9 cellular contexts compared by ENCODE assay signal in genomic region chr11:1559103-1559951, GRCh38. TPM values are rescaled to one million over a fixed set of nuclear protein-coding genes. Genes with fewer than 3 reads are reported as not detected.
A peak's percentile ranks its signal among the peaks of the same experiment; 100 is the strongest.
DNase-seq lines count a peak whose midpoint lies in the region; ATAC-seq, FAIRE-seq and TF ChIP-seq lines count a peak whose summit lies in the region.
"Had no signal": no experiment of that assay in that cellular context is flagged by ENCODE, and none has a peak within 500 bp of the region (broad histone marks: within the 10 kb centered on the region; RNA-seq: fewer than 3 reads in every experiment).

No MANE protein-coding gene starts in this region.

- H3K4me3 ChIP-seq in RWPE2 (ENCODE audit: severe bottlenecking) (no peak overlapping the region), osteoblast (ENCODE audit: insufficient read depth, low read length) (no peak overlapping the region)

- H3K4me2 ChIP-seq in osteoblast (ENCODE audit: insufficient read depth, low read length), result peak overlapping the region; percentile 43

- no peaks in the 10 kb centered on the region for H3K9me3 ChIP-seq in RWPE2 (ENCODE audit: severe bottlenecking)
- no peaks in the 10 kb centered on the region for H3K9me3 ChIP-seq in osteoblast (ENCODE audit: low read depth, low read length)

- peak; percentile 72 for ATAC-seq in RWPE2 (ENCODE audit: low read depth)
- peak; percentile 61 for ATAC-seq in foreskin keratinocyte
- ATAC-seq in GM21619 (IDR thresholded peaks at IDR 0.05; ENCODE audit: unreplicated experiment), result no peak
- ATAC-seq in HG03378 (IDR thresholded peaks at IDR 0.05; ENCODE audit: unreplicated experiment), result no peak

- H3K79me2 ChIP-seq in osteoblast (ENCODE audit: insufficient read depth, low read length), result no peaks in the 10 kb centered on the region

- FAIRE-seq in GM12892 (lab: Jason Lieb, UNC), result no peak

- peak; percentile 67 for DNase-seq in GM04504 (ENCODE audit: low read depth)
- DNase-seq in RWPE2 (ENCODE audit: low spot score), result peak; percentile 92
- peak; percentile 50 to 81 for DNase-seq in foreskin keratinocyte
- DNase-seq in osteoblast (ENCODE audit: insufficient read length, low spot score, missing footprints), result peak; percentile 100
- no peak for DNase-seq in GM12892 (ENCODE audit: insufficient read length)
- no peak for DNase-seq in AML-193 (lab: John Stamatoyannopoulos, UW)

- TF ChIP-seq CTCF in RWPE2 (IDR thresholded peaks at IDR 0.05; ENCODE audit: poor library complexity, severe bottlenecking) (no peak), foreskin keratinocyte (conservative IDR thresholded peaks at IDR 0.05) (no peak), osteoblast (IDR thresholded peaks at IDR 0.05; ENCODE audit: extremely low read depth, low read depth, low read length) (no peak)

- H4K20me1 ChIP-seq in osteoblast (ENCODE audit: insufficient read depth, low read length), result peaks cover 10% of the 10 kb centered on the region

- no peak for TF ChIP-seq POLR2A in GM12892 (IDR thresholded peaks at IDR 0.05; ENCODE audit: low read depth, low read length)

- H3K4me1 ChIP-seq in RWPE2 (ENCODE audit: insufficient read depth, poor library complexity, severe bottlenecking) (peaks cover 22% of the 10 kb centered on the region), foreskin keratinocyte (peaks cover 4% of the 10 kb centered on the region), osteoblast (ENCODE audit: insufficient read depth, low read length) (peaks cover 15% of the 10 kb centered on the region)

- peak overlapping the region; percentile 62 for H2AFZ ChIP-seq in osteoblast (ENCODE audit: low read length)

- H3K27ac ChIP-seq in RWPE2 (ENCODE audit: poor library complexity, severe bottlenecking), result peak overlapping the region; percentile 80
- no peak overlapping the region for H3K27ac ChIP-seq in foreskin keratinocyte
- peak overlapping the region; percentile 68 for H3K27ac ChIP-seq in osteoblast (ENCODE audit: low read depth, low read length)

- H3K36me3 ChIP-seq in RWPE2 (ENCODE audit: low read depth) (no peaks in the 10 kb centered on the region), osteoblast (ENCODE audit: insufficient read depth, low read length) (no peaks in the 10 kb centered on the region)

- H3K27me3 ChIP-seq in RWPE2 (ENCODE audit: insufficient read depth, poor library complexity, severe bottlenecking), result no peaks in the 10 kb centered on the region
- H3K27me3 ChIP-seq in foreskin keratinocyte, result peaks cover 10% of the 10 kb centered on the region
- no peaks in the 10 kb centered on the region for H3K27me3 ChIP-seq in osteoblast (ENCODE audit: insufficient read depth, low read length)

RNA-seq across cellular contexts. Expression of gene DUSP8, which starts 12.7 kb away (rescaled TPM):
- total RNA-seq in foreskin keratinocyte (0.71 and 0.88 TPM in 2 replicates), osteoblast (under 0.01 TPM in 2 replicates)
- 0.90 and 1.3 TPM in 2 replicates for polyA plus RNA-seq in foreskin keratinocyte
- 0.17 TPM for polyA plus RNA-seq in GM12892 (2012; ENCODE audit: missing spikeins)

RNA-seq across cellular contexts. Expression of gene KRTAP5-1, which starts 25.8 kb away (rescaled TPM):
- not detected in 2 replicates for total RNA-seq in foreskin keratinocyte
- polyA plus RNA-seq in foreskin keratinocyte, result not detected in 2 replicates
- not detected in 2 replicates for total RNA-seq in osteoblast
- not detected for polyA plus RNA-seq in GM12892 (2012; ENCODE audit: missing spikeins)
- total RNA-seq: urinary bladder had no signal
- polyA plus RNA-seq: urinary bladder had no signal

RNA-seq across cellular contexts. Expression of gene KRTAP5-2, which starts 38.8 kb away (rescaled TPM):
- not detected in 2 replicates for total RNA-seq in foreskin keratinocyte
- not detected in 2 replicates for polyA plus RNA-seq in foreskin keratinocyte
- total RNA-seq in osteoblast, result not detected in 2 replicates
- not detected for polyA plus RNA-seq in GM12892 (2012; ENCODE audit: missing spikeins)
- total RNA-seq: urinary bladder had no signal
- polyA plus RNA-seq: urinary bladder had no signal

RNA-seq across cellular contexts. Expression of gene KRTAP5-3, which starts 48.9 kb away (rescaled TPM):
- total RNA-seq in foreskin keratinocyte (not detected in 2 replicates), osteoblast (not detected in 2 replicates)
- not detected in 2 replicates for polyA plus RNA-seq in foreskin keratinocyte
- polyA plus RNA-seq in GM12892 (2012; ENCODE audit: missing spikeins), result not detected
- total RNA-seq: urinary bladder had no signal
- polyA plus RNA-seq: urinary bladder had no signal

Comparison
In these comparisons a context has a peak if more than half of its experiments do, and no peak if none do; other contexts are left out.
1. DNase-seq: peak in GM04504 (single experiment), RWPE2 (single experiment), foreskin keratinocyte (2 of 2) and osteoblast (single experiment); none in GM12892 (single experiment) and AML-193 (0 of 2).
2. ATAC-seq: peak in RWPE2 (single experiment) and foreskin keratinocyte (single experiment); none in GM21619 (single experiment) and HG03378 (single experiment).